In the genomic region with DNA sequence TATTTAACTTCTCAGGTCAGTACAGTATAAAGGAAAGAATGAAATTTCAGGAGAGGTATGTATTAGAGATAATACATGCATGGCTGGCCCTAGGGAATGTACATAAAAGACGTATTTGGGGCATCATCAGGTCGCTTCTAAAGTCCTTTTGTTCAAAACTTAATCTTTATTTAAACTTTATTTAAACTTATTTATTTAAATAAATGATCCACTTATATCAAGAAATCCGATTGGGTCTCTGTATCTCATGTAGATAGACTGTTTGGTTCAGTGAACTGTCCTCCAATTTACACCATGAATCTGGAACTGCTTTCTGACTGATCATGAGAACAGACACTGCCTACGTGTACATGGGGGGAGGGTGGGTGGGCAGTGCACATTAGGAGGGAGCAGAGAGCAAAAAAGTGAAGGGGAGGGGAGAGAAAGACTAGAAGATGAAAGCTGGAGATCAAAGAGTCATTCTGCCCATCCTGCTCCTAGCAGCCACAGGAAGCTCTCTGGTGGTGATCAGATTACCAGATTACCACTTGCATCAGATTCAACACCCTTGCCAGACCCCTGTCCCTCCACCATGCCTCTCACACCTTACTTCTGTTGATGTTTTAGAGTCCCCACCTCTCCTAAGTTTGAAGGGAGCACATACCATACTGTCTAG, we compare ENCODE assay signal across 14 cellular contexts.
DNase-seq lines count a peak whose midpoint lies in the region; ATAC-seq, FAIRE-seq and TF ChIP-seq lines count a peak whose summit lies in the region.
"Had no signal": no experiment of that assay in that cellular context is flagged by ENCODE, and none has a peak within 500 bp of the region (broad histone marks: within the 10 kb centered on the region; RNA-seq: fewer than 3 reads in every experiment).

No MANE protein-coding gene starts in this region.

- no peak overlapping the region for H3K27ac Mint-ChIP-seq in activated T-helper 17 cell treated with anti-CD3 and anti-CD28 coated beads, Interleukin-2, amount 50 U/mL, for 72 hours
- H3K27ac Mint-ChIP-seq in naive thymus-derived CD4-positive, alpha-beta T cell, result peak overlapping the region in 6 of 9 donors; percentile 61 to 97 (median 90)

- peak overlapping the region; percentile 58 for H3K27ac ChIP-seq in naive thymus-derived CD4-positive, alpha-beta T cell (ENCODE audit: low read depth, low read length)
- H3K27ac ChIP-seq: esophagus muscularis mucosa had no signal

- H3K36me3 ChIP-seq in naive thymus-derived CD4-positive, alpha-beta T cell (ENCODE audit: control insufficient read depth in 2 of 3, insufficient read depth in 3 of 3, low read length in 3 of 3), result no peaks in the 10 kb centered on the region
- H3K36me3 ChIP-seq: esophagus muscularis mucosa had no signal

- POLR2A ChIA-PET in naive thymus-derived CD4-positive, alpha-beta T cell (lab: Charles Lee), result interaction anchor here (0.8 to 3.0 kb wide), 5 partner anchors 10 to 373 kb away, joined by 3 to 16 read pairs (median 3); partner anchors contain the start of gene MAML2

- no peak for TF ChIP-seq POLR2A in GM12891 (IDR thresholded peaks at IDR 0.05; ENCODE audit: low read depth, low read length)

- H3K36me3 Mint-ChIP-seq in activated T-helper 17 cell treated with anti-CD3 and anti-CD28 coated beads, Interleukin-2, amount 50 U/mL, for 72 hours (ENCODE audit: low read depth), result no peaks in the 10 kb centered on the region
- peaks cover 0 to 5% (median 0%) of the 10 kb centered on the region in 5 donors for H3K36me3 Mint-ChIP-seq in naive thymus-derived CD4-positive, alpha-beta T cell

- peaks cover 39 to 52% of the 10 kb centered on the region in 2 donors for H3K4me1 ChIP-seq in naive thymus-derived CD4-positive, alpha-beta T cell (ENCODE audit: control insufficient read depth in 2 of 2, insufficient read depth in 2 of 2, low read length in 2 of 2)

- peak; percentile 13 for FAIRE-seq in GM12891 (lab: Jason Lieb, UNC)
- FAIRE-seq: kidney, urothelium cell line had no signal

- H3K4me3 ChIP-seq in naive thymus-derived CD4-positive, alpha-beta T cell (ENCODE audit: low read length), result no peak overlapping the region
- H3K4me3 ChIP-seq: esophagus muscularis mucosa had no signal

- CTCF ChIA-PET in naive thymus-derived CD4-positive, alpha-beta T cell (lab: Charles Lee), result interaction anchor here (0.6 to 1.3 kb wide), 4 partner anchors 14 to 327 kb away, joined by 3 to 6 read pairs (median 3); partner anchors contain the start of gene MAML2

- no peaks in the 10 kb centered on the region for H3K27me3 Mint-ChIP-seq in activated T-helper 17 cell treated with anti-CD3 and anti-CD28 coated beads, Interleukin-2, amount 50 U/mL, for 72 hours
- no peaks in the 10 kb centered on the region for H3K27me3 Mint-ChIP-seq in naive thymus-derived CD4-positive, alpha-beta T cell

- H3K4me1 Mint-ChIP-seq in activated T-helper 17 cell treated with anti-CD3 and anti-CD28 coated beads, Interleukin-2, amount 50 U/mL, for 72 hours, result peaks cover 51% of the 10 kb centered on the region
- peaks cover 13 to 57% (median 19%) of the 10 kb centered on the region in 7 donors for H3K4me1 Mint-ChIP-seq in naive thymus-derived CD4-positive, alpha-beta T cell

- no peaks in the 10 kb centered on the region for H3K9me3 Mint-ChIP-seq in activated T-helper 17 cell treated with anti-CD3 and anti-CD28 coated beads, Interleukin-2, amount 50 U/mL, for 72 hours
- no peaks in the 10 kb centered on the region for H3K9me3 Mint-ChIP-seq in naive thymus-derived CD4-positive, alpha-beta T cell

- H3K27me3 ChIP-seq in naive thymus-derived CD4-positive, alpha-beta T cell (ENCODE audit: control insufficient read depth in 2 of 2, insufficient read depth in 2 of 2, low read length in 2 of 2), result no peaks in the 10 kb centered on the region
- H3K27me3 ChIP-seq: esophagus muscularis mucosa had no signal

- intact Hi-C loops in naive thymus-derived CD4-positive, alpha-beta T cell (cut with micrococcal nuclease), result loop anchor here in 1 of 2 donors (1.0 kb wide), 1 partner anchor 8 kb away; no protein-coding TSS in a partner anchor

- H3K9me3 ChIP-seq in naive thymus-derived CD4-positive, alpha-beta T cell (ENCODE audit: control insufficient read depth in 2 of 3, low read length in 3 of 3), result no peaks in the 10 kb centered on the region
- H3K9me3 ChIP-seq: esophagus muscularis mucosa had no signal

- peak; percentile 13 for ATAC-seq in activated T-helper 17 cell treated with anti-CD3 and anti-CD28 coated beads, Interleukin-2, amount 50 U/mL, for 72 hours (replicated peaks)
- peak; percentile 42 for ATAC-seq in naive thymus-derived CD4-positive, alpha-beta T cell
- ATAC-seq in HG03354 (IDR thresholded peaks at IDR 0.05; ENCODE audit: poor library complexity, severe bottlenecking, unreplicated experiment) (no peak), GM19035 (IDR thresholded peaks at IDR 0.05; ENCODE audit: unreplicated experiment) (no peak)

- DNase-seq in GM12891 (ENCODE audit: insufficient read length, low spot score) (no peak), NCI-H82 (lab: John Stamatoyannopoulos, UW) (peak; percentile 89), GF-D8 (lab: John Stamatoyannopoulos, UW) (no peak)
- DNase-seq in naive thymus-derived CD4-positive, alpha-beta T cell, result peak in 7 of 9 donors; percentile 42 to 64 (median 51)
- DNase-seq: EL, GOT3, kidney, NCI-H748 treated with DMSO at 0.1 percent for 48 hours, occipital lobe had no signal

- H3K4me3 Mint-ChIP-seq in activated T-helper 17 cell treated with anti-CD3 and anti-CD28 coated beads, Interleukin-2, amount 50 U/mL, for 72 hours, result peak overlapping the region; percentile 24
- peak overlapping the region; percentile 21 to 87 (median 63) for H3K4me3 Mint-ChIP-seq in naive thymus-derived CD4-positive, alpha-beta T cell

TF ChIP-seq in GM12891, 5 proteins besides CTCF, POLR2A, EP300 and RAD21:
- TF ChIP-seq POU2F2 (IDR thresholded peaks at IDR 0.05; ENCODE audit: low read depth, low read length) (no peak), POLR2AphosphoS5 (IDR thresholded peaks at IDR 0.05; ENCODE audit: low read depth, low read length) (no peak), PAX5 (IDR thresholded peaks at IDR 0.05; ENCODE audit: insufficient read depth, low read length, severe bottlenecking) (no peak), TAF1 (IDR thresholded peaks at IDR 0.05; ENCODE audit: low read depth, low read length) (no peak), SPI1 (IDR thresholded peaks at IDR 0.05; ENCODE audit: low read depth, low read length) (no peak)

Comparison
In these comparisons a context has a peak if more than half of its experiments do, and no peak if none do; other contexts are left out.
1. DNase-seq: peak in NCI-H82 (single experiment) and naive thymus-derived CD4-positive, alpha-beta T cell (7 of 9); none in GM12891 (single experiment) and GF-D8 (single experiment).
2. ATAC-seq: peak in activated T-helper 17 cell treated with anti-CD3 and anti-CD28 coated beads, Interleukin-2, amount 50 U/mL, for 72 hours (single experiment) and naive thymus-derived CD4-positive, alpha-beta T cell (single experiment); none in HG03354 (single experiment) and GM19035 (single experiment).